Comparison of ENCODE assay signal across 12 cellular contexts in the genomic region with DNA sequence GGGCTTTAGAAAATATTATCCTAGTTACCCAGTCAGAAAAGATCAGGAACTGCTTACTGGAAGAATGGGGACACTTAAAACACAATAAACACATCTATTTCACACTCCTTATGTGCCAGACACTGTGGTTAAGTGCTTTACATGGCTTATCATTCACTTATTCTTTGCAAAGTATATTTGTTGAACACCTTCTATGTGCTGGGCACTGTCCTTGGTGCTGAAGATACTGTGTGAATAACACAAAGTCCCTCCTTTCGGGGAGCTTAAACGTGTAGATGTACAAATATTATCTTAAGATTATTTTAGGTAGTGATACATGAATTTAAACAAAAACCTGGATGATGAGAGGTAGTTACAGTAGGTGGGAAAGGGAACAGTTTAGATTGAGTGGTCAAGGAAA.
A peak's percentile ranks its signal among the peaks of the same experiment; 100 is the strongest.
DNase-seq lines count a peak whose midpoint lies in the region; TF ChIP-seq lines count a peak whose summit lies in the region.
"Had no signal": no experiment of that assay in that cellular context is flagged by ENCODE, and none has a peak within 500 bp of the region (broad histone marks: within the 10 kb centered on the region; RNA-seq: fewer than 3 reads in every experiment).

No MANE protein-coding gene starts in this region.

- H3K4me1 ChIP-seq in breast epithelium (no peaks in the 10 kb centered on the region), neural progenitor cell (peaks cover 6% of the 10 kb centered on the region), PC-9 (replicated peaks; ENCODE audit: insufficient read depth) (peaks cover 18% of the 10 kb centered on the region), ovary (ENCODE audit: insufficient read depth) (no peaks in the 10 kb centered on the region)
- H3K4me1 ChIP-seq: uterus had no signal

- H2AFZ ChIP-seq in neural progenitor cell (replicated peaks), result no peak overlapping the region
- no peak overlapping the region for H2AFZ ChIP-seq in PC-9

- POLR2A ChIA-PET in MCF 10A (lab: Yijun Ruan, JAX) (interaction anchor here (0.7 kb wide), 1 partner anchor 203 kb away, joined by 3 read pairs; no protein-coding TSS in a partner anchor), PC-9 (lab: Charles Lee; ENCODE audit: unreplicated experiment) (no interaction called here)

- no peak overlapping the region for H3K27ac ChIP-seq in breast epithelium
- no peak overlapping the region for H3K27ac ChIP-seq in neural progenitor cell
- no peak overlapping the region for H3K27ac ChIP-seq in PC-9
- H3K27ac ChIP-seq in ovary, result no peak overlapping the region
- H3K27ac ChIP-seq: BLaER1 treated with 17β-estradiol and CSF1 and Interleukin-3, amounts not matched to agents 10 nM and 100 nM; uterus had no signal

- H4K20me1 ChIP-seq in neural progenitor cell (ENCODE audit: low read depth), result peaks cover 13% of the 10 kb centered on the region
- no peaks in the 10 kb centered on the region for H4K20me1 ChIP-seq in PC-9 (ENCODE audit: insufficient read depth)
- H4K20me1 ChIP-seq: BLaER1 treated with 17β-estradiol and CSF1 and Interleukin-3, amounts not matched to agents 10 nM and 100 nM had no signal

- H3K36me3 ChIP-seq in breast epithelium, result no peaks in the 10 kb centered on the region
- no peaks in the 10 kb centered on the region for H3K36me3 ChIP-seq in neural progenitor cell
- H3K36me3 ChIP-seq in PC-9 (ENCODE audit: low read depth), result no peaks in the 10 kb centered on the region
- no peaks in the 10 kb centered on the region for H3K36me3 ChIP-seq in ovary
- H3K36me3 ChIP-seq: BLaER1 treated with 17β-estradiol and CSF1 and Interleukin-3, amounts not matched to agents 10 nM and 100 nM; uterus had no signal

- peaks cover 41% of the 10 kb centered on the region for H3K4me1 Mint-ChIP-seq in MCF 10A (ENCODE audit: insufficient read depth, unreplicated experiment)
- peaks cover 16% of the 10 kb centered on the region for H3K4me1 Mint-ChIP-seq in neural progenitor cell

- TF ChIP-seq CTCF in MCF 10A (IDR thresholded peaks at IDR 0.05; ENCODE audit: unreplicated experiment), result no peak
- no peak for TF ChIP-seq CTCF in breast epithelium (IDR thresholded peaks at IDR 0.05)
- TF ChIP-seq CTCF in neural progenitor cell (IDR thresholded peaks at IDR 0.05), result no peak
- TF ChIP-seq CTCF in PC-9 (conservative IDR thresholded peaks at IDR 0.05), result no peak
- no peak for TF ChIP-seq CTCF in ovary (IDR thresholded peaks at IDR 0.05)

- H3K9me3 ChIP-seq in breast epithelium, result no peaks in the 10 kb centered on the region
- peaks cover 6% of the 10 kb centered on the region for H3K9me3 ChIP-seq in neural progenitor cell (ENCODE audit: low read depth)
- peaks cover 4% of the 10 kb centered on the region; the same call in 1 of the 2 replicates for H3K9me3 ChIP-seq in PC-9 (ENCODE audit: insufficient read depth, low read depth)
- no peaks in the 10 kb centered on the region for H3K9me3 ChIP-seq in ovary
- H3K9me3 ChIP-seq: uterus had no signal

- peaks cover 6% of the 10 kb centered on the region for H3K36me3 Mint-ChIP-seq in MCF 10A (ENCODE audit: insufficient read depth, unreplicated experiment)
- H3K36me3 Mint-ChIP-seq in neural progenitor cell, result peaks cover 8% of the 10 kb centered on the region

- WGBS in ovary, 3 donors, result 44 to 61% (median 51%) methylated on average over 2 of the region's 2 CpGs

- no peak overlapping the region for H3K4me3 ChIP-seq in breast epithelium
- no peak overlapping the region for H3K4me3 ChIP-seq in neural progenitor cell
- H3K4me3 ChIP-seq in PC-9, result no peak overlapping the region
- no peak overlapping the region for H3K4me3 ChIP-seq in ovary
- H3K4me3 ChIP-seq: BLaER1 treated with 17β-estradiol and CSF1 and Interleukin-3, amounts not matched to agents 10 nM and 100 nM; uterus had no signal

- H3K27me3 Mint-ChIP-seq in MCF 10A (ENCODE audit: insufficient read depth, unreplicated experiment) (no peaks in the 10 kb centered on the region), neural progenitor cell (ENCODE audit: insufficient read depth, low read depth) (peaks cover 5% of the 10 kb centered on the region)

- H3K9ac ChIP-seq in neural progenitor cell, result no peak overlapping the region
- H3K9ac ChIP-seq: BLaER1 treated with 17β-estradiol and CSF1 and Interleukin-3, amounts not matched to agents 10 nM and 100 nM had no signal

- H3K9me2 ChIP-seq in PC-9 (ENCODE audit: insufficient read depth), result no peaks in the 10 kb centered on the region

- H3F3A ChIP-seq in neural progenitor cell (ENCODE audit: low read depth) (no peaks in the 10 kb centered on the region), PC-9 (ENCODE audit: insufficient read depth, low read depth) (peaks cover 5% of the 10 kb centered on the region; the same call in 1 of the 2 replicates)

- TF ChIP-seq POLR2A in breast epithelium (IDR thresholded peaks at IDR 0.05) (no peak), ovary (IDR thresholded peaks at IDR 0.05) (no peak)

- no TSS peak for BruUV-seq in MCF 10A (replicated peaks; lab: Mats Ljungman, UMichigan)
- no TSS peak for BruUV-seq in PC-9 (replicated peaks; lab: Mats Ljungman, UMichigan)

- H3K27me3 ChIP-seq in breast epithelium (no peaks in the 10 kb centered on the region), neural progenitor cell (no peaks in the 10 kb centered on the region), PC-9 (ENCODE audit: insufficient read depth, low read depth) (no peaks in the 10 kb centered on the region), ovary (no peaks in the 10 kb centered on the region)
- H3K27me3 ChIP-seq: BLaER1 treated with 17β-estradiol and CSF1 and Interleukin-3, amounts not matched to agents 10 nM and 100 nM; uterus had no signal

- H3K27ac Mint-ChIP-seq in MCF 10A (ENCODE audit: low read depth, unreplicated experiment) (no peak overlapping the region), neural progenitor cell (no peak overlapping the region)

- CTCF ChIA-PET in MCF 10A (lab: Yijun Ruan, JAX) (no interaction called here), PC-9 (lab: Charles Lee) (no interaction called here)

- H3K4me2 ChIP-seq in neural progenitor cell (no peak overlapping the region), PC-9 (no peak overlapping the region)
- H3K4me2 ChIP-seq: BLaER1 treated with 17β-estradiol and CSF1 and Interleukin-3, amounts not matched to agents 10 nM and 100 nM had no signal

- no peak for TF ChIP-seq EP300 in ovary (IDR thresholded peaks at IDR 0.05)

- no peaks in the 10 kb centered on the region for H3K79me2 ChIP-seq in neural progenitor cell (ENCODE audit: low read depth)
- H3K79me2 ChIP-seq in PC-9 (ENCODE audit: low read depth), result no peaks in the 10 kb centered on the region

- intact Hi-C loops in MCF 10A (cut with micrococcal nuclease), result loop anchor here (10.0 kb wide), 2 partner anchors 88 to 402 kb away; no protein-coding TSS in a partner anchor
- intact Hi-C loops in breast epithelium (cut with DNase I; ENCODE audit: low total_unique reads), result no loop called here
- intact Hi-C loops in PC-9 (cut with micrococcal nuclease; ENCODE audit: unreplicated experiment), result no loop called here
- intact Hi-C loops in ovary (cut with DNase I), result no loop called here

- peaks cover 7% of the 10 kb centered on the region for H3K9me3 Mint-ChIP-seq in MCF 10A (ENCODE audit: unreplicated experiment)
- no peaks in the 10 kb centered on the region for H3K9me3 Mint-ChIP-seq in neural progenitor cell

- peak; percentile 74 for DNase-seq in MCF 10A (ENCODE audit: unreplicated experiment)
- DNase-seq in breast epithelium (ENCODE audit: low spot score in 2 of 2), result no peak
- peak; percentile 6 for DNase-seq in NCI-H460 (ENCODE audit: extremely low read depth, low read depth)
- DNase-seq in dermis blood vessel endothelial cell, result peak; percentile 56
- peak; percentile 55 for DNase-seq in neural progenitor cell (ENCODE audit: low spot score)
- DNase-seq in PC-9, result no peak
- no peak for DNase-seq in SKM-1 (lab: John Stamatoyannopoulos, UW; ENCODE audit: unreplicated experiment)
- no peak for DNase-seq in ovary
- DNase-seq: NCI-H2029 treated with DMSO at 0.1 percent for 48 hours, retina, uterus had no signal

- H3K4me3 Mint-ChIP-seq in MCF 10A (ENCODE audit: unreplicated experiment) (no peak overlapping the region), neural progenitor cell (no peak overlapping the region)

Comparison
In these comparisons a context has a peak if more than half of its experiments do, and no peak if none do; other contexts are left out.
1. DNase-seq: peak in MCF 10A (single experiment), NCI-H460 (single experiment), dermis blood vessel endothelial cell (single experiment) and neural progenitor cell (single experiment); none in breast epithelium (0 of 2), PC-9 (0 of 2), SKM-1 (single experiment) and ovary (0 of 5).